In genomic region chr19:14517840-14518505, GRCh38 we compare ENCODE assay signal across 8 cellular contexts. TPM values are rescaled to one million over a fixed set of nuclear protein-coding genes. Genes with fewer than 3 reads are reported as not detected.
A peak's percentile ranks its signal among the peaks of the same experiment; 100 is the strongest.
DNase-seq lines count a peak whose midpoint lies in the region; ATAC-seq and TF ChIP-seq lines count a peak whose summit lies in the region.

Gene DNAJB1 (minus strand): TSS chr19:14518397. CDS start chr19:14518349, 48 bp downstream.

- H3K36me3 ChIP-seq in OCI-LY3 (replicated peaks; ENCODE audit: low read depth, low read length) = peaks cover 26% of the 10 kb centered on the region
- H3K36me3 ChIP-seq in thymus (ENCODE audit: control insufficient read depth, insufficient read depth) = peaks cover 26% of the 10 kb centered on the region

- peaks cover 15% of the 10 kb centered on the region for H3K4me1 ChIP-seq in OCI-LY3 (ENCODE audit: low read length)
- H3K4me1 ChIP-seq in thymus (ENCODE audit: control insufficient read depth, insufficient read depth, low read length) = peaks cover 25% of the 10 kb centered on the region

- H3K27ac ChIP-seq in OCI-LY3 (ENCODE audit: low read length) (peak within 1 kb of the TSS; percentile 83), thymus (ENCODE audit: low read depth) (peak within 1 kb of the TSS; percentile 97)

- under 1% methylated on average over 82 of the region's 82 CpGs for WGBS in thymus

- H3K4me3 ChIP-seq in OCI-LY3 (ENCODE audit: low read length) (peak within 1 kb of the TSS; percentile 82), foreskin fibroblast (ENCODE audit: low read depth in 1 of 2, low read length in 2 of 2) (peak within 1 kb of the TSS; percentile 75 to 94), thymus (ENCODE audit: low read length) (peak within 1 kb of the TSS; percentile 70)

- peak within 1 kb of the TSS; percentile 89 for H3K9ac ChIP-seq in OCI-LY3 (ENCODE audit: low read length)

- H3K4me3 Mint-ChIP-seq in nephron progenitor cell = peak within 1 kb of the TSS; percentile 93

- H3K27me3 ChIP-seq in OCI-LY3 (ENCODE audit: low read depth, low read length) (no peaks in the 10 kb centered on the region), thymus (ENCODE audit: control insufficient read depth, insufficient read depth) (no peaks in the 10 kb centered on the region)

- H4K20me1 ChIP-seq in OCI-LY3 (ENCODE audit: insufficient read depth, low read length) = peaks cover 24% of the 10 kb centered on the region

- H3K4me2 ChIP-seq in OCI-LY3 (ENCODE audit: low read length) = peak within 1 kb of the TSS; percentile 88

- ATAC-seq in GM19035 (IDR thresholded peaks at IDR 0.05; ENCODE audit: unreplicated experiment) (peak; percentile 69), HG03159 (IDR thresholded peaks at IDR 0.05; ENCODE audit: unreplicated experiment) (peak; percentile 60)

- H3K79me2 ChIP-seq in OCI-LY3 (ENCODE audit: low read length) = peaks cover 31% of the 10 kb centered on the region

- peaks cover 3% of the 10 kb centered on the region for H3K27me3 Mint-ChIP-seq in nephron progenitor cell (ENCODE audit: low read depth, poor library complexity)

- H3K4me1 Mint-ChIP-seq in nephron progenitor cell = peaks cover 80% of the 10 kb centered on the region

- H3K36me3 Mint-ChIP-seq in nephron progenitor cell (ENCODE audit: low read depth) = peaks cover 32% of the 10 kb centered on the region

- H3K27ac Mint-ChIP-seq in nephron progenitor cell = peak within 1 kb of the TSS; percentile 97

- no peak for TF ChIP-seq CTCF in OCI-LY3 (IDR thresholded peaks at IDR 0.05; ENCODE audit: low read depth, low read length)
- no peak for TF ChIP-seq CTCF in foreskin fibroblast (IDR thresholded peaks at IDR 0.05; ENCODE audit: low read depth, low read length)
- TF ChIP-seq CTCF in nephron progenitor cell (IDR thresholded peaks at IDR 0.05) = no peak

- no peaks in the 10 kb centered on the region for H3K9me3 Mint-ChIP-seq in nephron progenitor cell

- no peaks in the 10 kb centered on the region for H3K9me3 ChIP-seq in OCI-LY3 (ENCODE audit: insufficient read depth, low read length)
- H3K9me3 ChIP-seq in thymus (ENCODE audit: control insufficient read depth) = no peaks in the 10 kb centered on the region

- peak; percentile 82 for DNase-seq in CD1c-positive myeloid dendritic cell (ENCODE audit: extremely low spot score)
- DNase-seq in activated effector memory CD4-positive, alpha-beta T cell treated with anti-CD3 and anti-CD28 coated beads, Interleukin-2, amount 50 U/mL, for 16 hours = peak; percentile 91
- peak; percentile 78 to 94 for DNase-seq in foreskin fibroblast
- peak; percentile 72 for DNase-seq in nephron progenitor cell

- H2AFZ ChIP-seq in OCI-LY3 (ENCODE audit: low read depth, low read length) = peak within 1 kb of the TSS; percentile 81; the same call in 1 of the 2 replicates

RNA-seq across cellular contexts. Expression of gene DNAJB1, which starts in this region (rescaled TPM):
- polyA plus RNA-seq in thymus = 65.0 TPM

Comparison
In these comparisons a context has a peak if more than half of its experiments do, and no peak if none do; other contexts are left out.
1. Peak in every context shown above with its lines: DNase-seq, ATAC-seq, H3K4me3 ChIP-seq and H3K27ac ChIP-seq.